In the genomic region with DNA sequence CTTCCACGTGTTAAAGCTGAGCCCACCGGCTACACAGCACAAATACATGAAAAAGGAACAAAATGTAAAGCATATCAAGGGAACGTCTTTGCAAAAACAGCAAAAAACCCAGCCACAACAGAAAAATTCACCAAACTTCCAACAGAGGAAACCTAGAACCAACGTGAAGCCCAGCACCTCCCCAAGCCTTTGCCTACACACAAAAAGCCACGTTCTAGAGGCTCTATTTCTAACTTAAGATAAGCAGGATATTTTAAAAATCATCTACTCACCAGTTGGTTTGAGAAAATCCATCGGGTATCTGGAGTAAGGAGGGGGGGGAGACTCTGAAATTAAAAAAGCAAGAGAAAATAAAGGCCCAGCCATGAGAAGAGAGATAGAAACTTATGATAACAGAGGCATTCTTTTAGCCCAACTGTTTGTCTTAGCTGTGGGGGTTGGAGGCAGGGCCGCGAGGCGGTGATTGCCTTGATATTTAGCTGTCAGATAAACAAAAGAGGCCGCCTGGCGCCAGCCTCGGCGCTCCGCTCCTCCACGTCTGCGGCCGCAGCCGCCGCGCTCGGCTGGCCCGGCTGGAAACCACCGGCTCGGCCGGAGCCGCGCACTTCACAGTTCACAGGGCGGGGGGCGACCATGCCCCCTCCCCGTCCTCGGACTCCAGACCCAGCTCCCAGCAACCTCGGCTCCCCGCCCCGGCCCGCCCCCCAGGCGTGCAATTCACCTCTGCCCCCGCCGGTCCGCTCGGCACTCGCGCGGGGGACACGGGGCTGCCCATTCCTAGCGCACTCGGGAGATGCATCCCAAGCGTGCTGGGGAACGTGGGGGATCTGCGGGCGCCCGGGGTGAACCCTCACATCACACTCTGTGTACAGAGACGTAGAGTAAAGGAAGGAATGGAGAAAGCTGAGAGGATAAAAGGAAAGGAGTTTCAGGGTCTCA, we compare ENCODE assay signal across 1 cellular context.
TF ChIP-seq lines count a peak whose summit lies in the region.

No MANE protein-coding gene starts in this region.

TF ChIP-seq in SK-N-SH, 30 proteins besides CTCF, POLR2A, EP300 and RAD21 (continued from another document):
- peak; percentile 80; the same call in 1 of the 2 replicates for TF ChIP-seq SIN3A (IDR thresholded peaks at IDR 0.05; ENCODE audit: borderline replicate concordance, low read depth, low read length)
- TF ChIP-seq, protein P1, sequence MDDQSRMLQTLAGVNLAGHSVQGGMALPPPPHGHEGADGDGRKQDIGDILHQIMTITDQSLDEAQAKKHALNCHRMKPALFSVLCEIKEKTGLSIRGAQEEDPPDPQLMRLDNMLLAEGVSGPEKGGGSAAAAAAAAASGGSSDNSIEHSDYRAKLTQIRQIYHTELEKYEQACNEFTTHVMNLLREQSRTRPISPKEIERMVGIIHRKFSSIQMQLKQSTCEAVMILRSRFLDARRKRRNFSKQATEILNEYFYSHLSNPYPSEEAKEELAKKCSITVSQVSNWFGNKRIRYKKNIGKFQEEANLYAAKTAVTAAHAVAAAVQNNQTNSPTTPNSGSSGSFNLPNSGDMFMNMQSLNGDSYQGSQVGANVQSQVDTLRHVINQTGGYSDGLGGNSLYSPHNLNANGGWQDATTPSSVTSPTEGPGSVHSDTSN (IDR thresholded peaks at IDR 0.05) = peak; percentile 51
- TF ChIP-seq JUND (IDR thresholded peaks at IDR 0.05) = 0 out of 2 replicates have a peak, but pooled peaks have one; percentile 25
